8 cellular contexts compared by ENCODE assay signal in genomic region chr14:101046071-101046470, GRCh38.
"Had no signal": no experiment of that assay in that cellular context is flagged by ENCODE, and none has a peak within 500 bp of the region (broad histone marks: within the 10 kb centered on the region; RNA-seq: fewer than 3 reads in every experiment).

No MANE protein-coding gene starts in this region.

- H3K4me2 ChIP-seq: GM23338 had no signal

- H3K9me3 ChIP-seq: HAP-1 had no signal

- H3K9ac ChIP-seq: GM23248 had no signal

- H3K27ac ChIP-seq: GM23248 had no signal

- H3K4me3 ChIP-seq: GM23248, GM23338, HAP-1 had no signal

- H3K4me1 ChIP-seq: HAP-1 had no signal

- H3K36me3 ChIP-seq: HAP-1 had no signal

- H2AFZ ChIP-seq: GM23248, GM23338 had no signal

- DNase-seq: GM23248, GOT3, H7, H9, HCEC 1CT, HFFc6 had no signal
